In genomic region chr3:148329481-148330220, GRCh38 we compare ENCODE assay signal across 16 cellular contexts.
A peak's percentile ranks its signal among the peaks of the same experiment; 100 is the strongest.
DNase-seq lines count a peak whose midpoint lies in the region; ATAC-seq, FAIRE-seq and TF ChIP-seq lines count a peak whose summit lies in the region.
"Had no signal": no experiment of that assay in that cellular context is flagged by ENCODE, and none has a peak within 500 bp of the region (broad histone marks: within the 10 kb centered on the region; RNA-seq: fewer than 3 reads in every experiment).

No MANE protein-coding gene starts in this region.

- H3K4me1 ChIP-seq in lower lobe of right lung, result no peaks in the 10 kb centered on the region
- H3K4me1 ChIP-seq: tibial artery had no signal

- ATAC-seq in lower lobe of right lung, result no peak
- ATAC-seq: natural killer cell had no signal

- in situ Hi-C loops in brain microvascular endothelial cell (cut with HindIII; ENCODE audit: low pct_ligation_motif_present, low sequenced_read_pairs), result no loop called here

- H3K27ac Mint-ChIP-seq in T-helper 2 cell treated with Interferon-gamma antibody and Interleukin-4, amounts not matched to agents 5 μg/mL and 100 μg/mL, for 36 hours, result no peak overlapping the region
- H3K27ac Mint-ChIP-seq: natural killer cell had no signal

- DNase-seq in NCI-H2029 treated with DMSO at 0.1 percent for 48 hours (lab: John Stamatoyannopoulos, UW) (peak; percentile 35), brain microvascular endothelial cell (peak; percentile 18), left kidney (ENCODE audit: low read depth, low spot score) (peak; percentile 75), GOT3 (lab: John Stamatoyannopoulos, UW) (no peak), GM12892 (ENCODE audit: insufficient read length) (no peak), lower lobe of right lung (no peak)
- DNase-seq in T-helper 2 cell treated with Interferon-gamma antibody and Interleukin-4, amounts not matched to agents 5 μg/mL and 100 μg/mL, for 36 hours (ENCODE audit: low spot score), result no peak
- DNase-seq: activated effector memory CD4-positive, alpha-beta T cell treated with anti-CD3 and anti-CD28 coated beads, Interleukin-2, amount 50 U/mL, for 16 hours; BE2C; natural killer cell; NK-92 treated with Interleukin-12 subunit alpha and Interleukin-12 subunit beta, amount 100 ng/mL, for 24 hours; Right ventricle myocardium superior; stimulated activated CD4-positive, alpha-beta T cell treated with anti-CD3 and anti-CD28 coated beads, Interleukin-2, amount 100 ng/mL, for 48 hours; tibial artery had no signal

- no peak overlapping the region for H3K27ac ChIP-seq in brain microvascular endothelial cell
- H3K27ac ChIP-seq in lower lobe of right lung, result no peak overlapping the region
- H3K27ac ChIP-seq: tibial artery had no signal

- no peak overlapping the region for H3K4me3 Mint-ChIP-seq in T-helper 2 cell treated with Interferon-gamma antibody and Interleukin-4, amounts not matched to agents 5 μg/mL and 100 μg/mL, for 36 hours
- H3K4me3 Mint-ChIP-seq: natural killer cell had no signal

- H3K9me3 ChIP-seq in lower lobe of right lung, result no peaks in the 10 kb centered on the region
- H3K9me3 ChIP-seq: BE2C, tibial artery had no signal

- no peaks in the 10 kb centered on the region for H3K36me3 Mint-ChIP-seq in T-helper 2 cell treated with Interferon-gamma antibody and Interleukin-4, amounts not matched to agents 5 μg/mL and 100 μg/mL, for 36 hours (ENCODE audit: low read depth)
- H3K36me3 Mint-ChIP-seq: natural killer cell had no signal

- H3K27me3 ChIP-seq in brain microvascular endothelial cell (replicated peaks) (no peaks in the 10 kb centered on the region), lower lobe of right lung (ENCODE audit: low read depth) (no peaks in the 10 kb centered on the region)
- H3K27me3 ChIP-seq: BE2C, tibial artery had no signal

- H3K4me3 ChIP-seq in brain microvascular endothelial cell (ENCODE audit: low read depth, low read length) (no peak overlapping the region), lower lobe of right lung (no peak overlapping the region)
- H3K4me3 ChIP-seq: tibial artery had no signal

- H3K27me3 Mint-ChIP-seq in T-helper 2 cell treated with Interferon-gamma antibody and Interleukin-4, amounts not matched to agents 5 μg/mL and 100 μg/mL, for 36 hours (ENCODE audit: low read depth), result no peaks in the 10 kb centered on the region

- no peak for TF ChIP-seq CTCF in brain microvascular endothelial cell (IDR thresholded peaks at IDR 0.05; ENCODE audit: low read depth, low read length, missing control alignments)
- no peak for TF ChIP-seq CTCF in lower lobe of right lung (IDR thresholded peaks at IDR 0.05)

- no peak for TF ChIP-seq POLR2A in GM12892 (IDR thresholded peaks at IDR 0.05; ENCODE audit: low read depth, low read length)

- intact Hi-C loops in lower lobe of right lung (cut with DNase I), result no loop called here

- FAIRE-seq in G401.6 (lab: Jason Lieb, UNC) (peak; percentile 57), GM12892 (lab: Jason Lieb, UNC) (no peak)
- FAIRE-seq: bronchial epithelial cell had no signal

- no peaks in the 10 kb centered on the region for H3K4me1 Mint-ChIP-seq in T-helper 2 cell treated with Interferon-gamma antibody and Interleukin-4, amounts not matched to agents 5 μg/mL and 100 μg/mL, for 36 hours (ENCODE audit: low read depth)
- H3K4me1 Mint-ChIP-seq: natural killer cell had no signal

- H3K36me3 ChIP-seq in brain microvascular endothelial cell (replicated peaks), result no peaks in the 10 kb centered on the region
- no peaks in the 10 kb centered on the region for H3K36me3 ChIP-seq in lower lobe of right lung
- H3K36me3 ChIP-seq: BE2C, tibial artery had no signal

- no peaks in the 10 kb centered on the region for H3K9me3 Mint-ChIP-seq in T-helper 2 cell treated with Interferon-gamma antibody and Interleukin-4, amounts not matched to agents 5 μg/mL and 100 μg/mL, for 36 hours

Comparison
In these comparisons a context has a peak if more than half of its experiments do, and no peak if none do; other contexts are left out.
1. DNase-seq: peak in NCI-H2029 treated with DMSO at 0.1 percent for 48 hours (single experiment), brain microvascular endothelial cell (single experiment) and left kidney (single experiment); none in GOT3 (single experiment), GM12892 (single experiment), lower lobe of right lung (single experiment) and T-helper 2 cell treated with Interferon-gamma antibody and Interleukin-4, amounts not matched to agents 5 μg/mL and 100 μg/mL, for 36 hours (single experiment).